In the genomic region with DNA sequence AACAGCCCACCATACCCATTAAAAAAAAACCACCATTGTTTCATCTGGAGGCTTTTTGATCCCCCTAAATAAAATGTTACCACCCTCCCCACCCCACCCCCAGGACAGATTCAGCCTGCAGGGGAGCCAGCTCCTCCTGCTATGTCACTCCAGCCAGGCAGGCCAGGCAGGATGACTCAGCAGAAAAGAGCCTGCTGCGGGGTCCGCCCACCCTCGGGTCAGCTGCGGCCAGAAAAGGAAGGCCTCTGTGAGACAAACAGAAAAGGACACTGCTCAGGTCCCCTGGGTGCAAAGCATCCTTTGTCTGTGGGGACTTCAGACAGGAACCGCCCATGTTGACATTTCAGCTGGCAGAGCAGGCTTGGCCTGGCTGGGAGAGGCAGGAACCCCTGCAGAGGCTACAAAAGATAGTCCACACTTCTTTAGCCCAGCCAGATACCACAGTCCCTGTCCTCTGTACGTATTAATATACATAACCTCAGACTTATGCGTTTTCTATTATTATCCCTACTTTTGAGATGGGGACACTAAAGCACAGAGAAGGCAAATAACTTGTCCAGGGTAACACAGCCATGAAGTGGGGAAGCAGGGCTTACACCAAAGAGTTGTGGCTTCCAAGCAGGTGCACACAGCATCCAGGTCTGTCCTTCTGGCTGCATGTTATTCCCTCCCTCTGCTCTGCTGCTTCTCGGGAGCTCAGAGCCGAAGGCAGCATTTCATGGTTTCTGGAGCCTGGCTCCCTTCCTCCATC, we compare ENCODE assay signal across 1 cellular context.
TF ChIP-seq lines count a peak whose summit lies in the region.

No MANE protein-coding gene starts in this region.

TF ChIP-seq in K562, 482 proteins besides CTCF, POLR2A, EP300 and RAD21 (continued from another document and continues in another):
- TF ChIP-seq, protein P1, sequence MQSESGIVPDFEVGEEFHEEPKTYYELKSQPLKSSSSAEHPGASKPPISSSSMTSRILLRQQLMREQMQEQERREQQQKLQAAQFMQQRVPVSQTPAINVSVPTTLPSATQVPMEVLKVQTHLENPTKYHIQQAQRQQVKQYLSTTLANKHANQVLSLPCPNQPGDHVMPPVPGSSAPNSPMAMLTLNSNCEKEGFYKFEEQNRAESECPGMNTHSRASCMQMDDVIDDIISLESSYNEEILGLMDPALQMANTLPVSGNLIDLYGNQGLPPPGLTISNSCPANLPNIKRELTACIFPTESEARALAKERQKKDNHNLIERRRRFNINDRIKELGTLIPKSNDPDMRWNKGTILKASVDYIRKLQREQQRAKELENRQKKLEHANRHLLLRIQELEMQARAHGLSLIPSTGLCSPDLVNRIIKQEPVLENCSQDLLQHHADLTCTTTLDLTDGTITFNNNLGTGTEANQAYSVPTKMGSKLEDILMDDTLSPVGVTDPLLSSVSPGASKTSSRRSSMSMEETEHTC (IDR thresholded peaks at IDR 0.05): no peak
- TF ChIP-seq, protein P2, sequence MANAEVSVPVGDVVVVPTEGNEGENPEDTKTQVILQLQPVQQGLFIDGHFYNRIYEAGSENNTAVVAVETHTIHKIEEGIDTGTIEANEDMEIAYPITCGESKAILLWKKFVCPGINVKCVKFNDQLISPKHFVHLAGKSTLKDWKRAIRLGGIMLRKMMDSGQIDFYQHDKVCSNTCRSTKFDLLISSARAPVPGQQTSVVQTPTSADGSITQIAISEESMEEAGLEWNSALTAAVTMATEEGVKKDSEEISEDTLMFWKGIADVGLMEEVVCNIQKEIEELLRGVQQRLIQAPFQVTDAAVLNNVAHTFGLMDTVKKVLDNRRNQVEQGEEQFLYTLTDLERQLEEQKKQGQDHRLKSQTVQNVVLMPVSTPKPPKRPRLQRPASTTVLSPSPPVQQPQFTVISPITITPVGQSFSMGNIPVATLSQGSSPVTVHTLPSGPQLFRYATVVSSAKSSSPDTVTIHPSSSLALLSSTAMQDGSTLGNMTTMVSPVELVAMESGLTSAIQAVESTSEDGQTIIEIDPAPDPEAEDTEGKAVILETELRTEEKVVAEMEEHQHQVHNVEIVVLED (CRISPR knock-in tag; IDR thresholded peaks at IDR 0.05): no peak
- peak; percentile 52 for TF ChIP-seq RBFOX2 (IDR thresholded peaks at IDR 0.05; ENCODE audit: low read depth, low read length)
- TF ChIP-seq, protein P3, sequence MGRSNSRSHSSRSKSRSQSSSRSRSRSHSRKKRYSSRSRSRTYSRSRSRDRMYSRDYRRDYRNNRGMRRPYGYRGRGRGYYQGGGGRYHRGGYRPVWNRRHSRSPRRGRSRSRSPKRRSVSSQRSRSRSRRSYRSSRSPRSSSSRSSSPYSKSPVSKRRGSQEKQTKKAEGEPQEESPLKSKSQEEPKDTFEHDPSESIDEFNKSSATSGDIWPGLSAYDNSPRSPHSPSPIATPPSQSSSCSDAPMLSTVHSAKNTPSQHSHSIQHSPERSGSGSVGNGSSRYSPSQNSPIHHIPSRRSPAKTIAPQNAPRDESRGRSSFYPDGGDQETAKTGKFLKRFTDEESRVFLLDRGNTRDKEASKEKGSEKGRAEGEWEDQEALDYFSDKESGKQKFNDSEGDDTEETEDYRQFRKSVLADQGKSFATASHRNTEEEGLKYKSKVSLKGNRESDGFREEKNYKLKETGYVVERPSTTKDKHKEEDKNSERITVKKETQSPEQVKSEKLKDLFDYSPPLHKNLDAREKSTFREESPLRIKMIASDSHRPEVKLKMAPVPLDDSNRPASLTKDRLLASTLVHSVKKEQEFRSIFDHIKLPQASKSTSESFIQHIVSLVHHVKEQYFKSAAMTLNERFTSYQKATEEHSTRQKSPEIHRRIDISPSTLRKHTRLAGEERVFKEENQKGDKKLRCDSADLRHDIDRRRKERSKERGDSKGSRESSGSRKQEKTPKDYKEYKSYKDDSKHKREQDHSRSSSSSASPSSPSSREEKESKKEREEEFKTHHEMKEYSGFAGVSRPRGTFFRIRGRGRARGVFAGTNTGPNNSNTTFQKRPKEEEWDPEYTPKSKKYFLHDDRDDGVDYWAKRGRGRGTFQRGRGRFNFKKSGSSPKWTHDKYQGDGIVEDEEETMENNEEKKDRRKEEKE (IDR thresholded peaks at IDR 0.05; ENCODE audit: borderline replicate concordance in 1 of 2, control insufficient read depth in 1 of 2, low read depth in 2 of 2, low read length in 1 of 2): no peak
- TF ChIP-seq SAFB2 (IDR thresholded peaks at IDR 0.05; ENCODE audit: borderline replicate concordance, low read depth, low read length, severe bottlenecking): no peak
- TF ChIP-seq MAX (CRISPR knock-in tag; IDR thresholded peaks at IDR 0.05): no peak
- TF ChIP-seq ZNF277 (CRISPR knock-in tag; IDR thresholded peaks at IDR 0.05; ENCODE audit: borderline replicate concordance): no peak
- peak; percentile 52 for TF ChIP-seq TAF9B (IDR thresholded peaks at IDR 0.05; ENCODE audit: partially characterized antibody)
- no peak for TF ChIP-seq RBM14 (IDR thresholded peaks at IDR 0.05; ENCODE audit: borderline replicate concordance, insufficient read depth, low read depth, low read length)
- TF ChIP-seq RBM15 (IDR thresholded peaks at IDR 0.05; ENCODE audit: insufficient read depth, low read length): no peak
- 0 out of 2 replicates have a peak, but pooled peaks have one; percentile 31 for TF ChIP-seq CBFA2T3 (IDR thresholded peaks at IDR 0.05)
- TF ChIP-seq NFRKB (IDR thresholded peaks at IDR 0.05; ENCODE audit: low read depth): no peak
- peak; percentile 100 for TF ChIP-seq MAFG (tag; conservative IDR thresholded peaks at IDR 0.05)
- TF ChIP-seq RBM22 (IDR thresholded peaks at IDR 0.05; ENCODE audit: low read depth, low read length, poor library complexity, severe bottlenecking): no peak
- no peak for TF ChIP-seq BRCA1 (IDR thresholded peaks at IDR 0.05)
- no peak for TF ChIP-seq BRCA1 (CRISPR knock-in tag; IDR thresholded peaks at IDR 0.05)
- no peak for TF ChIP-seq MYBL2 (IDR thresholded peaks at IDR 0.05; ENCODE audit: low read depth)
- no peak for TF ChIP-seq MYBL2 (CRISPR knock-in tag; IDR thresholded peaks at IDR 0.05; ENCODE audit: borderline replicate concordance)
- TF ChIP-seq SMAD4 (CRISPR knock-in tag; conservative IDR thresholded peaks at IDR 0.05): peak; percentile 38; the same call in 1 of the 2 replicates
- no peak for TF ChIP-seq TEAD4 (IDR thresholded peaks at IDR 0.05; ENCODE audit: low read length)
- no peak for TF ChIP-seq TEAD4 (CRISPR knock-in tag; IDR thresholded peaks at IDR 0.05; ENCODE audit: borderline replicate concordance)
- TF ChIP-seq HNRNPK (IDR thresholded peaks at IDR 0.05; ENCODE audit: low read depth, low read length, poor library complexity, severe bottlenecking): no peak
- TF ChIP-seq ESRRA (IDR thresholded peaks at IDR 0.05; ENCODE audit: borderline replicate concordance, low read depth): no peak
- no peak for TF ChIP-seq SRSF7 (optimal IDR thresholded peaks at IDR 0.05; ENCODE audit: low read depth, low read length)
- TF ChIP-seq MXI1 (IDR thresholded peaks at IDR 0.05; ENCODE audit: low read depth, low read length): 0 out of 2 replicates have a peak, but pooled peaks have one; percentile 27
- TF ChIP-seq, protein P4, sequence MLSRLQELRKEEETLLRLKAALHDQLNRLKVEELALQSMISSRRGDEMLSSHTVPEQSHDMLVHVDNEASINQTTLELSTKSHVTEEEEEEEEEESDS (CRISPR knock-in tag; IDR thresholded peaks at IDR 0.05): no peak
- TF ChIP-seq ZNF57 (CRISPR knock-in tag; IDR thresholded peaks at IDR 0.05): no peak
- no peak for TF ChIP-seq ZKSCAN3 (CRISPR knock-in tag; IDR thresholded peaks at IDR 0.05)
- no peak for TF ChIP-seq ZNF696 (CRISPR knock-in tag; conservative IDR thresholded peaks at IDR 0.05)
- no peak for TF ChIP-seq HDAC3 (IDR thresholded peaks at IDR 0.05; ENCODE audit: borderline replicate concordance, partially characterized antibody)
- TF ChIP-seq, protein P5, sequence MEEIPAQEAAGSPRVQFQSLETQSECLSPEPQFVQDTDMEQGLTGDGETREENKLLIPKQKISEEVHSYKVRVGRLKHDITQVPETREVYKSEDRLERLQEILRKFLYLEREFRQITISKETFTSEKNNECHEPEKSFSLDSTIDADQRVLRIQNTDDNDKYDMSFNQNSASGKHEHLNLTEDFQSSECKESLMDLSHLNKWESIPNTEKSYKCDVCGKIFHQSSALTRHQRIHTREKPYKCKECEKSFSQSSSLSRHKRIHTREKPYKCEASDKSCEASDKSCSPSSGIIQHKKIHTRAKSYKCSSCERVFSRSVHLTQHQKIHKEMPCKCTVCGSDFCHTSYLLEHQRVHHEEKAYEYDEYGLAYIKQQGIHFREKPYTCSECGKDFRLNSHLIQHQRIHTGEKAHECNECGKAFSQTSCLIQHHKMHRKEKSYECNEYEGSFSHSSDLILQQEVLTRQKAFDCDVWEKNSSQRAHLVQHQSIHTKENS (CRISPR knock-in tag; IDR thresholded peaks at IDR 0.05): no peak
- TF ChIP-seq, protein P6, sequence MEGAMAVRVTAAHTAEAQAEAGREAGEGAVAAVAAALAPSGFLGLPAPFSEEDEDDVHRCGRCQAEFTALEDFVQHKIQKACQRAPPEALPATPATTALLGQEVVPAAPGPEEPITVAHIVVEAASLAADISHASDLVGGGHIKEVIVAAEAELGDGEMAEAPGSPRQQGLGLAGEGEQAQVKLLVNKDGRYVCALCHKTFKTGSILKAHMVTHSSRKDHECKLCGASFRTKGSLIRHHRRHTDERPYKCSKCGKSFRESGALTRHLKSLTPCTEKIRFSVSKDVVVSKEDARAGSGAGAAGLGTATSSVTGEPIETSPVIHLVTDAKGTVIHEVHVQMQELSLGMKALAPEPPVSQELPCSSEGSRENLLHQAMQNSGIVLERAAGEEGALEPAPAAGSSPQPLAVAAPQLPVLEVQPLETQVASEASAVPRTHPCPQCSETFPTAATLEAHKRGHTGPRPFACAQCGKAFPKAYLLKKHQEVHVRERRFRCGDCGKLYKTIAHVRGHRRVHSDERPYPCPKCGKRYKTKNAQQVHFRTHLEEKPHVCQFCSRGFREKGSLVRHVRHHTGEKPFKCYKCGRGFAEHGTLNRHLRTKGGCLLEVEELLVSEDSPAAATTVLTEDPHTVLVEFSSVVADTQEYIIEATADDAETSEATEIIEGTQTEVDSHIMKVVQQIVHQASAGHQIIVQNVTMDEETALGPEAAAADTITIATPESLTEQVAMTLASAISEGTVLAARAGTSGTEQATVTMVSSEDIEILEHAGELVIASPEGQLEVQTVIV (CRISPR knock-in tag; IDR thresholded peaks at IDR 0.05; ENCODE audit: borderline replicate concordance): no peak
- TF ChIP-seq, protein P7, sequence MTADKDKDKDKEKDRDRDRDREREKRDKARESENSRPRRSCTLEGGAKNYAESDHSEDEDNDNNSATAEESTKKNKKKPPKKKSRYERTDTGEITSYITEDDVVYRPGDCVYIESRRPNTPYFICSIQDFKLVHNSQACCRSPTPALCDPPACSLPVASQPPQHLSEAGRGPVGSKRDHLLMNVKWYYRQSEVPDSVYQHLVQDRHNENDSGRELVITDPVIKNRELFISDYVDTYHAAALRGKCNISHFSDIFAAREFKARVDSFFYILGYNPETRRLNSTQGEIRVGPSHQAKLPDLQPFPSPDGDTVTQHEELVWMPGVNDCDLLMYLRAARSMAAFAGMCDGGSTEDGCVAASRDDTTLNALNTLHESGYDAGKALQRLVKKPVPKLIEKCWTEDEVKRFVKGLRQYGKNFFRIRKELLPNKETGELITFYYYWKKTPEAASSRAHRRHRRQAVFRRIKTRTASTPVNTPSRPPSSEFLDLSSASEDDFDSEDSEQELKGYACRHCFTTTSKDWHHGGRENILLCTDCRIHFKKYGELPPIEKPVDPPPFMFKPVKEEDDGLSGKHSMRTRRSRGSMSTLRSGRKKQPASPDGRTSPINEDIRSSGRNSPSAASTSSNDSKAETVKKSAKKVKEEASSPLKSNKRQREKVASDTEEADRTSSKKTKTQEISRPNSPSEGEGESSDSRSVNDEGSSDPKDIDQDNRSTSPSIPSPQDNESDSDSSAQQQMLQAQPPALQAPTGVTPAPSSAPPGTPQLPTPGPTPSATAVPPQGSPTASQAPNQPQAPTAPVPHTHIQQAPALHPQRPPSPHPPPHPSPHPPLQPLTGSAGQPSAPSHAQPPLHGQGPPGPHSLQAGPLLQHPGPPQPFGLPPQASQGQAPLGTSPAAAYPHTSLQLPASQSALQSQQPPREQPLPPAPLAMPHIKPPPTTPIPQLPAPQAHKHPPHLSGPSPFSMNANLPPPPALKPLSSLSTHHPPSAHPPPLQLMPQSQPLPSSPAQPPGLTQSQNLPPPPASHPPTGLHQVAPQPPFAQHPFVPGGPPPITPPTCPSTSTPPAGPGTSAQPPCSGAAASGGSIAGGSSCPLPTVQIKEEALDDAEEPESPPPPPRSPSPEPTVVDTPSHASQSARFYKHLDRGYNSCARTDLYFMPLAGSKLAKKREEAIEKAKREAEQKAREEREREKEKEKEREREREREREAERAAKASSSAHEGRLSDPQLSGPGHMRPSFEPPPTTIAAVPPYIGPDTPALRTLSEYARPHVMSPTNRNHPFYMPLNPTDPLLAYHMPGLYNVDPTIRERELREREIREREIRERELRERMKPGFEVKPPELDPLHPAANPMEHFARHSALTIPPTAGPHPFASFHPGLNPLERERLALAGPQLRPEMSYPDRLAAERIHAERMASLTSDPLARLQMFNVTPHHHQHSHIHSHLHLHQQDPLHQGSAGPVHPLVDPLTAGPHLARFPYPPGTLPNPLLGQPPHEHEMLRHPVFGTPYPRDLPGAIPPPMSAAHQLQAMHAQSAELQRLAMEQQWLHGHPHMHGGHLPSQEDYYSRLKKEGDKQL (CRISPR knock-in tag; IDR thresholded peaks at IDR 0.05; ENCODE audit: borderline replicate concordance): no peak
